In genomic region chr17:73727941-73728340, GRCh38 we compare ENCODE assay signal across 27 cellular contexts.
"Had no signal": no experiment of that assay in that cellular context is flagged by ENCODE, and none has a peak within 500 bp of the region (broad histone marks: within the 10 kb centered on the region; RNA-seq: fewer than 3 reads in every experiment).

No MANE protein-coding gene starts in this region.

- H3K36me3 Mint-ChIP-seq: mesothelial cell of epicardium had no signal

- H3K4me1 ChIP-seq: esophagus squamous epithelium, gastrocnemius medialis had no signal

- H3K4me1 Mint-ChIP-seq: endodermal cell, mesothelial cell of epicardium had no signal

- H3K27ac Mint-ChIP-seq: effector memory CD8-positive, alpha-beta T cell; endodermal cell; mesothelial cell of epicardium; naive B cell had no signal

- H3K36me3 ChIP-seq: esophagus squamous epithelium, gastrocnemius medialis, heart right ventricle, left lung, lower lobe of right lung had no signal

- FAIRE-seq: colon, endometrium, islet of Langerhans, keratinocyte had no signal

- H3K27me3 ChIP-seq: left lung had no signal

- ATAC-seq: effector memory CD8-positive, alpha-beta T cell; esophagus mucosa; gastrocnemius medialis; heart right ventricle; left cardiac atrium; left lung; left ventricle myocardium superior; lower lobe of right lung; mucosa of descending colon had no signal

- H3K4me3 Mint-ChIP-seq: effector memory CD8-positive, alpha-beta T cell; endodermal cell; mesothelial cell of epicardium; naive B cell had no signal

- DNase-seq: effector CD8-positive, alpha-beta T cell; effector memory CD8-positive, alpha-beta T cell; endodermal cell; erythroblast; esophagus squamous epithelium; foreskin fibroblast; foreskin melanocyte; gastrocnemius medialis; glutamatergic neuron; head of caudate nucleus; heart right ventricle; hippocampal formation; left cardiac atrium; left ventricle myocardium superior; lower lobe of right lung; mesenchymal stem cell; naive B cell had no signal

- H3K27ac ChIP-seq: coronary artery, epithelial cell of prostate, esophagus squamous epithelium, gastrocnemius medialis, heart right ventricle, left lung, lower lobe of right lung had no signal

- H3K4me3 ChIP-seq: coronary artery, esophagus squamous epithelium, gastrocnemius medialis, heart right ventricle, left lung, lower lobe of right lung, mucosa of descending colon had no signal

- H3K9me3 ChIP-seq: gastrocnemius medialis, mucosa of descending colon had no signal
